Comparison of ENCODE assay signal across 12 cellular contexts in genomic region chr19:50719119-50719435, GRCh38.
DNase-seq lines count a peak whose midpoint lies in the region; TF ChIP-seq lines count a peak whose summit lies in the region.
"Had no signal": no experiment of that assay in that cellular context is flagged by ENCODE, and none has a peak within 500 bp of the region (broad histone marks: within the 10 kb centered on the region; RNA-seq: fewer than 3 reads in every experiment).

No MANE protein-coding gene starts in this region.

- peak overlapping the region; percentile 86 for H3K9ac ChIP-seq in BLaER1

- no peaks in the 10 kb centered on the region for H3K9me3 ChIP-seq in BLaER1

- H3K27me3 ChIP-seq in BLaER1 = no peaks in the 10 kb centered on the region

- H3K4me3 ChIP-seq in BLaER1 (peak overlapping the region; percentile 81), NB4 (ENCODE audit: low read depth, low read length) (peak overlapping the region; percentile 38), fibroblast of pulmonary artery (replicated peaks; ENCODE audit: low read depth, low read length) (peak overlapping the region; percentile 49), skeletal muscle cell (ENCODE audit: low read depth, low read length) (peak overlapping the region; percentile 55)

- DNase-seq in NB4 (ENCODE audit: low read depth) (no peak), fibroblast of pulmonary artery (ENCODE audit: low read depth) (no peak), skeletal muscle cell (ENCODE audit: low read depth) (no peak), SHP77 (lab: John Stamatoyannopoulos, UW) (no peak), DMS79 (lab: John Stamatoyannopoulos, UW) (no peak)
- DNase-seq in NK-92 treated with Interleukin-12 subunit alpha and Interleukin-12 subunit beta, amount 100 ng/mL, for 24 hours (lab: John Stamatoyannopoulos, UW) = no peak
- no peak for DNase-seq in stimulated activated CD4-positive, alpha-beta T cell treated with anti-CD3 and anti-CD28 coated beads, Interleukin-4, amount 100 ng/mL, for 24 hours
- DNase-seq: activated CD8-positive, alpha-beta memory T cell treated with anti-CD3 and anti-CD28 coated beads for 24 hours; dermis blood vessel endothelial cell; hippocampal formation; KG1 had no signal

- peaks cover 42% of the 10 kb centered on the region for H4K20me1 ChIP-seq in BLaER1

- TF ChIP-seq CTCF in NB4 (IDR thresholded peaks at IDR 0.05; ENCODE audit: low read depth, low read length) (no peak), fibroblast of pulmonary artery (IDR thresholded peaks at IDR 0.05; ENCODE audit: low read length, missing control alignments) (no peak)

- peak overlapping the region; percentile 95 for H3K4me2 ChIP-seq in BLaER1

- no peak for TF ChIP-seq POLR2A in NB4 (IDR thresholded peaks at IDR 0.05; ENCODE audit: extremely low read depth, insufficient read length)

- peaks cover 30% of the 10 kb centered on the region for H3K36me3 ChIP-seq in BLaER1

- H3K4me1 ChIP-seq in BLaER1 = peaks cover 70% of the 10 kb centered on the region

- peak overlapping the region; percentile 84 for H3K27ac ChIP-seq in BLaER1
